In the genomic region with DNA sequence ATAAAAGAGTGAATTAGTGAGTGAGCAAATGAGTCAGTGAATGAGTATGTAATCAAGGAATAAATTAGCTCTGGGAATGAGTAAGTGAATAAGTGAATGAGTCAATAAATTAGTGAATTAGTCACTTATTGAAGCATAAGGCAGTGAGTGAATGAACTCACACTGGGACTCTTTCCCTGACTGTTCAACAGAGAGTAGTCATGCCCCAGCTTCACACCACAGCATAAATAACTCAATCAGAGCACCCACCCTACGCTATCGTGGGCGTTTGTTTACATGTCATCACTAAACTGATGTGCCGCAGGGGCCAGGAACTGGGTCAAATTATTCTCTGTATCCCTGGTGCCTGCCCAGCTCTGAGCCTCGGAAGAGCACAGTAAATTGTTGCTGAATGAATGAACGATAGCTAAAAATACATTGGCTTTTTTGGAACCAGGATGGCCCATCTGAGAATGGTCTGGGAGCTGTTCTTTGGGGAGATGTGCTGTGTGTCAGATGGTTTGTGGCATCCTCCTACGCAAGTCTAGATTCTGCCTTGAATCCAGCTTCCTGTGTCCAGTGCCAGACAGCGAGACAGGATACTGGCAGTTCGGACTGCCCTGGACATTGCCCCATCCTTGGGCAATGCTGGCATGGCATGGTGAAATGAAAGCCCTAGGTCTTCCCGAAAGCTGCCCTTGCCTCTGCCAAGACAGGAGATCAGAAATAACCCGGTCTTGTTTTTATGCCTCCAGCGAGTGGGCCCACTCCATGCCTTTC, we compare ENCODE assay signal across 14 cellular contexts.
DNase-seq lines count a peak whose midpoint lies in the region; ATAC-seq and TF ChIP-seq lines count a peak whose summit lies in the region.
"Had no signal": no experiment of that assay in that cellular context is flagged by ENCODE, and none has a peak within 500 bp of the region (broad histone marks: within the 10 kb centered on the region; RNA-seq: fewer than 3 reads in every experiment).

No MANE protein-coding gene starts in this region.

- no peaks in the 10 kb centered on the region for H3K27me3 ChIP-seq in HCT116 (ENCODE audit: insufficient read depth, low read length)

- no peaks in the 10 kb centered on the region for H3K27me3 Mint-ChIP-seq in MCF 10A (ENCODE audit: insufficient read depth, unreplicated experiment)

- POLR2A ChIA-PET in HCT116 (lab: Charles Lee): no interaction called here
- POLR2A ChIA-PET in MCF 10A (lab: Yijun Ruan, JAX): interaction anchor here (0.8 kb wide), 1 partner anchor 9 kb away, joined by 3 read pairs; no protein-coding TSS in a partner anchor

- no peak for TF ChIP-seq RAD21 in HCT116 (IDR thresholded peaks at IDR 0.05; ENCODE audit: low read depth)

- 0 out of 2 replicates have a peak overlapping the region, but pooled peaks have one; percentile 5 for H3K4me2 ChIP-seq in HCT116 (ENCODE audit: low read length)

- H3K4me3 ChIP-seq in HCT116 (replicated peaks in 1 of 2; ENCODE audit: low read depth in 1 of 2, low read length in 2 of 2): no peak overlapping the region
- H3K4me3 ChIP-seq: gastroesophageal sphincter had no signal

- RAD21 ChIA-PET in HCT116 (lab: Charles Lee; ENCODE audit: low non-redundant PET in 1 of 2, low total read pairs in 2 of 2, uncharacterized antibody in 2 of 2, unreplicated experiment in 2 of 2): no interaction called here

- H3K27ac ChIP-seq in HCT116 (ENCODE audit: low read depth, low read length): no peak overlapping the region
- H3K27ac ChIP-seq: gastroesophageal sphincter, HL-60, WERI-Rb-1 had no signal

- no peaks in the 10 kb centered on the region for H3K9me3 Mint-ChIP-seq in MCF 10A (ENCODE audit: unreplicated experiment)

- TF ChIP-seq CTCF in AG09319 (IDR thresholded peaks at IDR 0.05; ENCODE audit: low read depth, low read length) (no peak), HCT116 (IDR thresholded peaks at IDR 0.05 in 2 of 3, conservative IDR thresholded peaks at IDR 0.05 in 1 of 3; ENCODE audit: borderline replicate concordance in 1 of 3, insufficient read depth in 1 of 3, low read depth in 2 of 3, low read length in 2 of 3) (no peak), MCF 10A (IDR thresholded peaks at IDR 0.05; ENCODE audit: unreplicated experiment) (no peak), GM20000 (IDR thresholded peaks at IDR 0.05; ENCODE audit: extremely low read depth, missing control alignments) (no peak)

- no peaks in the 10 kb centered on the region for H3K9me2 ChIP-seq in HCT116 (ENCODE audit: insufficient read depth)

- TF ChIP-seq POLR2A in HCT116 (IDR thresholded peaks at IDR 0.05; ENCODE audit: borderline replicate concordance, extremely low read depth, insufficient read depth, insufficient read length): no peak

- intact Hi-C loops in HCT116 (cut with micrococcal nuclease): no loop called here
- intact Hi-C loops in MCF 10A (cut with micrococcal nuclease): no loop called here

- no peak for ATAC-seq in HCT116
- ATAC-seq: gastroesophageal sphincter had no signal

- H3K9me3 ChIP-seq in HCT116 (ENCODE audit: control insufficient read depth in 1 of 2, insufficient read depth in 1 of 2, low read depth in 1 of 2, low read length in 2 of 2): no peaks in the 10 kb centered on the region
- H3K9me3 ChIP-seq: gastroesophageal sphincter had no signal

- no peak overlapping the region for H3K27ac Mint-ChIP-seq in MCF 10A (ENCODE audit: low read depth, unreplicated experiment)
- H3K27ac Mint-ChIP-seq: activated T-cell treated with anti-CD3 and anti-CD28 coated beads, Interleukin-2, amount 50 U/mL, for 72 hours; stimulated activated naive CD8-positive, alpha-beta T cell treated with anti-CD3 and anti-CD28 coated beads, Interleukin-15, Interleukin-2, amounts not matched to agents 100 ng/mL and 50 ng/mL, for 24 hours had no signal

- peaks cover 0 to 16% of the 10 kb centered on the region in 2 experiments; a peak in 2 of 4 replicates for H3K4me1 ChIP-seq in HCT116 (ENCODE audit: control insufficient read depth in 1 of 2, insufficient read depth in 2 of 2, low read length in 2 of 2)
- H3K4me1 ChIP-seq: gastroesophageal sphincter had no signal

- DNase-seq in AG09319 (ENCODE audit: extremely low read depth, low read depth) (peak; percentile 54), HCT116 (ENCODE audit: low read depth, low spot score) (no peak), MCF 10A (ENCODE audit: unreplicated experiment) (peak; percentile 71), kidney tubule cell (ENCODE audit: low spot score) (peak; percentile 95), DMS153 treated with DMSO at 0.1 percent for 48 hours (lab: John Stamatoyannopoulos, UW; ENCODE audit: unreplicated experiment) (no peak), GM20000 (ENCODE audit: low spot score) (no peak), NCI-H1092 (lab: John Stamatoyannopoulos, UW) (no peak), cerebellar nuclear complex (lab: John Stamatoyannopoulos, UW) (no peak)
- DNase-seq: activated T-cell treated with anti-CD3 and anti-CD28 coated beads, Interleukin-2, amount 50 U/mL, for 72 hours; WERI-Rb-1 had no signal

- H2AFZ ChIP-seq in HCT116 (ENCODE audit: low read depth, low read length, poor library complexity, severe bottlenecking): no peak overlapping the region

- H3K9ac ChIP-seq in HCT116 (ENCODE audit: low read length): no peak overlapping the region

- no peaks in the 10 kb centered on the region for H3K79me2 ChIP-seq in HCT116 (ENCODE audit: insufficient read depth, low read length)

- H4K20me1 ChIP-seq in HCT116 (ENCODE audit: insufficient read depth): no peaks in the 10 kb centered on the region

- CTCF ChIA-PET in HCT116 (lab: Charles Lee) (no interaction called here), MCF 10A (lab: Yijun Ruan, JAX) (interaction anchor here (0.5 kb wide), 1 partner anchor 76 kb away, joined by 3 read pairs; no protein-coding TSS in a partner anchor)

- no peak overlapping the region for H3K4me3 Mint-ChIP-seq in MCF 10A (ENCODE audit: unreplicated experiment)
- H3K4me3 Mint-ChIP-seq: activated T-cell treated with anti-CD3 and anti-CD28 coated beads, Interleukin-2, amount 50 U/mL, for 72 hours; central memory CD8-positive, alpha-beta T cell; stimulated activated naive CD8-positive, alpha-beta T cell treated with anti-CD3 and anti-CD28 coated beads, Interleukin-15, Interleukin-2, amounts not matched to agents 100 ng/mL and 50 ng/mL, for 24 hours had no signal

- no peaks in the 10 kb centered on the region for H3K36me3 ChIP-seq in HCT116 (ENCODE audit: control insufficient read depth in 1 of 2, insufficient read depth in 2 of 2, low read length in 2 of 2)
- H3K36me3 ChIP-seq: gastroesophageal sphincter, WERI-Rb-1 had no signal

- H3K36me3 Mint-ChIP-seq in MCF 10A (ENCODE audit: insufficient read depth, unreplicated experiment): no peaks in the 10 kb centered on the region

- H3K4me1 Mint-ChIP-seq in MCF 10A (ENCODE audit: insufficient read depth, unreplicated experiment): peaks cover 14% of the 10 kb centered on the region
- H3K4me1 Mint-ChIP-seq: central memory CD8-positive, alpha-beta T cell had no signal

- BruUV-seq in HCT116 (replicated peaks; lab: Mats Ljungman, UMichigan): no TSS peak
- no TSS peak for BruUV-seq in MCF 10A (replicated peaks; lab: Mats Ljungman, UMichigan)

TF ChIP-seq in HCT116, 20 proteins besides CTCF, POLR2A, EP300 and RAD21 (continues in another document):
- TF ChIP-seq, protein P1, sequence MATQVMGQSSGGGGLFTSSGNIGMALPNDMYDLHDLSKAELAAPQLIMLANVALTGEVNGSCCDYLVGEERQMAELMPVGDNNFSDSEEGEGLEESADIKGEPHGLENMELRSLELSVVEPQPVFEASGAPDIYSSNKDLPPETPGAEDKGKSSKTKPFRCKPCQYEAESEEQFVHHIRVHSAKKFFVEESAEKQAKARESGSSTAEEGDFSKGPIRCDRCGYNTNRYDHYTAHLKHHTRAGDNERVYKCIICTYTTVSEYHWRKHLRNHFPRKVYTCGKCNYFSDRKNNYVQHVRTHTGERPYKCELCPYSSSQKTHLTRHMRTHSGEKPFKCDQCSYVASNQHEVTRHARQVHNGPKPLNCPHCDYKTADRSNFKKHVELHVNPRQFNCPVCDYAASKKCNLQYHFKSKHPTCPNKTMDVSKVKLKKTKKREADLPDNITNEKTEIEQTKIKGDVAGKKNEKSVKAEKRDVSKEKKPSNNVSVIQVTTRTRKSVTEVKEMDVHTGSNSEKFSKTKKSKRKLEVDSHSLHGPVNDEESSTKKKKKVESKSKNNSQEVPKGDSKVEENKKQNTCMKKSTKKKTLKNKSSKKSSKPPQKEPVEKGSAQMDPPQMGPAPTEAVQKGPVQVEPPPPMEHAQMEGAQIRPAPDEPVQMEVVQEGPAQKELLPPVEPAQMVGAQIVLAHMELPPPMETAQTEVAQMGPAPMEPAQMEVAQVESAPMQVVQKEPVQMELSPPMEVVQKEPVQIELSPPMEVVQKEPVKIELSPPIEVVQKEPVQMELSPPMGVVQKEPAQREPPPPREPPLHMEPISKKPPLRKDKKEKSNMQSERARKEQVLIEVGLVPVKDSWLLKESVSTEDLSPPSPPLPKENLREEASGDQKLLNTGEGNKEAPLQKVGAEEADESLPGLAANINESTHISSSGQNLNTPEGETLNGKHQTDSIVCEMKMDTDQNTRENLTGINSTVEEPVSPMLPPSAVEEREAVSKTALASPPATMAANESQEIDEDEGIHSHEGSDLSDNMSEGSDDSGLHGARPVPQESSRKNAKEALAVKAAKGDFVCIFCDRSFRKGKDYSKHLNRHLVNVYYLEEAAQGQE (IDR thresholded peaks at IDR 0.05; ENCODE audit: low read depth): no peak
- TF ChIP-seq, protein P2, sequence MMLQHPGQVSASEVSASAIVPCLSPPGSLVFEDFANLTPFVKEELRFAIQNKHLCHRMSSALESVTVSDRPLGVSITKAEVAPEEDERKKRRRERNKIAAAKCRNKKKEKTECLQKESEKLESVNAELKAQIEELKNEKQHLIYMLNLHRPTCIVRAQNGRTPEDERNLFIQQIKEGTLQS (IDR thresholded peaks at IDR 0.05): no peak
- TF ChIP-seq EZH2 (IDR thresholded peaks at IDR 0.05): no peak
- no peak for TF ChIP-seq SIN3A (IDR thresholded peaks at IDR 0.05; ENCODE audit: low read depth)
- no peak for TF ChIP-seq TCF7L2 (IDR thresholded peaks at IDR 0.05; ENCODE audit: borderline replicate concordance, extremely low read depth, insufficient read depth, insufficient read length)
- TF ChIP-seq POLR2AphosphoS5 (IDR thresholded peaks at IDR 0.05; ENCODE audit: low read depth, low read length): no peak
- TF ChIP-seq ZFX (IDR thresholded peaks at IDR 0.05): no peak
- TF ChIP-seq ZNF274 (IDR thresholded peaks at IDR 0.05; ENCODE audit: low read depth, low read length): no peak
- peak; percentile 47; the same call in 1 of the 2 replicates for TF ChIP-seq EGR1 (IDR thresholded peaks at IDR 0.05; ENCODE audit: low read depth)
- peak; percentile 49 for TF ChIP-seq FOSL1 (IDR thresholded peaks at IDR 0.05; ENCODE audit: low read depth)
- TF ChIP-seq, protein P3, sequence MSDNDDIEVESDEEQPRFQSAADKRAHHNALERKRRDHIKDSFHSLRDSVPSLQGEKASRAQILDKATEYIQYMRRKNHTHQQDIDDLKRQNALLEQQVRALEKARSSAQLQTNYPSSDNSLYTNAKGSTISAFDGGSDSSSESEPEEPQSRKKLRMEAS (IDR thresholded peaks at IDR 0.05): no peak
- TF ChIP-seq JUND (IDR thresholded peaks at IDR 0.05): peak; percentile 27; the same call in 1 of the 2 replicates
- TF ChIP-seq SRF (IDR thresholded peaks at IDR 0.05; ENCODE audit: low read depth): no peak

Comparison
In these comparisons a context has a peak if more than half of its experiments do, and no peak if none do; other contexts are left out.
1. DNase-seq: peak in AG09319 (single experiment), MCF 10A (single experiment) and kidney tubule cell (single experiment); none in HCT116 (single experiment), DMS153 treated with DMSO at 0.1 percent for 48 hours (single experiment), GM20000 (single experiment), NCI-H1092 (single experiment) and cerebellar nuclear complex (0 of 2).